ENCODE assay signal across 22 cellular contexts in genomic region chr7:51010534-51010933, GRCh38.
"Had no signal": no experiment of that assay in that cellular context is flagged by ENCODE, and none has a peak within 500 bp of the region (broad histone marks: within the 10 kb centered on the region; RNA-seq: fewer than 3 reads in every experiment).

No MANE protein-coding gene starts in this region.

- H3K4me3 ChIP-seq: body of pancreas, coronary artery, dorsolateral prefrontal cortex, lung, skin epidermis, testis, transverse colon had no signal

- H3K27ac ChIP-seq: body of pancreas, coronary artery, dorsolateral prefrontal cortex, testis, transverse colon had no signal

- H3K9me3 ChIP-seq: body of pancreas, testis, transverse colon had no signal

- H3K4me1 ChIP-seq: testis had no signal

- H3K27me3 ChIP-seq: body of pancreas, dorsolateral prefrontal cortex, testis, transverse colon had no signal

- H3K36me3 ChIP-seq: transverse colon had no signal

- DNase-seq: activated CD4-positive, alpha-beta T cell treated with anti-CD3 and anti-CD28 coated beads for 1 hour; activated CD8-positive, alpha-beta memory T cell treated with anti-CD3 and anti-CD28 coated beads, Interleukin-2, amount 10 ng/mL, durations not matched to agents 7 days and 5 days; activated CD8-positive, alpha-beta T cell treated with anti-CD3 and anti-CD28 coated beads, Interleukin-2, amount 10 ng/mL, durations not matched to agents 7 days and 5 days; activated naive CD4-positive, alpha-beta T cell; activated T-cell treated with anti-CD3 and anti-CD28 coated beads, Interleukin-2, amount 50 U/mL, for 72 hours; anterior cingulate cortex; cerebellar nuclear complex; dorsolateral prefrontal cortex; head of caudate nucleus; stimulated activated CD4-positive, alpha-beta T cell treated with anti-CD3 and anti-CD28 coated beads, Interleukin-12 subunit alpha, Interleukin-12 subunit beta, amount 100 ng/mL, for 4 hours; stimulated activated CD4-positive, alpha-beta T cell treated with anti-CD3 and anti-CD28 coated beads, Interleukin-4, amount 100 ng/mL, for 1 hour; stimulated activated naive CD8-positive, alpha-beta T cell treated with anti-CD3 and anti-CD28 coated beads, Interleukin-15, Interleukin-2, amounts not matched to agents 100 U/mL and 50 U/mL, for 24 hours; T-helper 9 cell; testis; transverse colon had no signal

- ATAC-seq: activated CD8-positive, alpha-beta memory T cell treated with anti-CD3 and anti-CD28 coated beads, Interleukin-2, amount 10 ng/mL, durations not matched to agents 7 days and 5 days; activated CD8-positive, alpha-beta T cell treated with anti-CD3 and anti-CD28 coated beads, Interleukin-2, amount 10 ng/mL, durations not matched to agents 7 days and 5 days; activated naive CD4-positive, alpha-beta T cell treated with anti-CD3 and anti-CD28 coated beads, Interleukin-2, amount 50 U/mL, for 72 hours; activated T-cell treated with anti-CD3 and anti-CD28 coated beads, Interleukin-2, amount 50 U/mL, for 72 hours; esophagus mucosa; sciatic nerve; stimulated activated naive CD8-positive, alpha-beta T cell treated with anti-CD3 and anti-CD28 coated beads, Interleukin-15, Interleukin-2, amounts not matched to agents 100 U/mL and 50 U/mL, for 24 hours had no signal
